In genomic region chr1:21972973-21973441, GRCh38 we compare ENCODE assay signal across 13 cellular contexts. TPM values are rescaled to one million over a fixed set of nuclear protein-coding genes. Genes with fewer than 3 reads are reported as not detected.
A peak's percentile ranks its signal among the peaks of the same experiment; 100 is the strongest.
DNase-seq lines count a peak whose midpoint lies in the region; ATAC-seq, FAIRE-seq and TF ChIP-seq lines count a peak whose summit lies in the region.
"Not testable (repeated sequence)": the region's sequence is repeated elsewhere in the genome, so short reads cannot be mapped to it uniquely, and the experiment has no call there.
"Had no signal": no experiment of that assay in that cellular context is flagged by ENCODE, and none has a peak within 500 bp of the region (broad histone marks: within the 10 kb centered on the region; RNA-seq: fewer than 3 reads in every experiment).

No MANE protein-coding gene starts in this region.

- not testable (repeated sequence) for H3K36me3 Mint-ChIP-seq in osteocyte (ENCODE audit: unreplicated experiment); type B pancreatic cell

- not testable (repeated sequence) for H3K79me2 ChIP-seq in HCT116 (ENCODE audit: insufficient read depth, low read length)

- not testable (repeated sequence) for H3K27me3 Mint-ChIP-seq in osteocyte (ENCODE audit: unreplicated experiment); type B pancreatic cell

- not testable (repeated sequence) for TF ChIP-seq POLR2A in A549 (IDR thresholded peaks at IDR 0.05; ENCODE audit: low read length); HCT116 (IDR thresholded peaks at IDR 0.05; ENCODE audit: borderline replicate concordance, extremely low read depth, insufficient read depth, insufficient read length)

- not testable (repeated sequence) for H2AFZ ChIP-seq in HCT116 (ENCODE audit: low read depth, low read length, poor library complexity, severe bottlenecking)

- not testable (repeated sequence) for H3K27me3 ChIP-seq in HCT116 (ENCODE audit: insufficient read depth, low read length); Panc1 (ENCODE audit: control insufficient read depth, insufficient read depth, low read length); liver (ENCODE audit: control insufficient read depth in 4 of 4, insufficient read depth in 4 of 4, low read length in 3 of 4)

- POLR2A ChIA-PET in A549 (lab: Yijun Ruan, JAX) (interaction anchor here (0.7 kb wide), 1 partner anchor 464 kb away, joined by 3 read pairs; the partner anchor contains the start of gene ALPL), Panc1 (lab: Charles Lee) (interaction anchor here (0.7 kb wide), 1 partner anchor 121 kb away, joined by 3 read pairs; no protein-coding TSS in a partner anchor)
- POLR2A ChIA-PET in HCT116 (lab: Charles Lee) = not testable (repeated sequence)

- H3K4me3 Mint-ChIP-seq in osteocyte (ENCODE audit: unreplicated experiment); type B pancreatic cell: not testable (repeated sequence)

- intact Hi-C loops in HCT116 (cut with micrococcal nuclease); Panc1 (cut with micrococcal nuclease; ENCODE audit: unreplicated experiment): not testable (repeated sequence)

- H3K4me3 ChIP-seq in A549; HCT116 (replicated peaks in 1 of 2; ENCODE audit: low read depth in 1 of 2, low read length in 2 of 2); Panc1 (ENCODE audit: low read depth in 2 of 2, low read length in 2 of 2); liver (ENCODE audit: low read depth in 1 of 3, low read length in 3 of 3): not testable (repeated sequence)

- peak in 1 of 2 experiments; percentile 60; a peak in 3 of 6 replicates for ATAC-seq in A549
- peak; percentile 58 for ATAC-seq in HCT116
- ATAC-seq in Panc1 = peak; percentile 76

- RAD21 ChIA-PET in HCT116 (lab: Charles Lee; ENCODE audit: low non-redundant PET in 1 of 2, low total read pairs in 2 of 2, uncharacterized antibody in 2 of 2, unreplicated experiment in 2 of 2) = not testable (repeated sequence)

- TF ChIP-seq RAD21 in A549 (conservative IDR thresholded peaks at IDR 0.05 in 1 of 2, IDR thresholded peaks at IDR 0.05 in 1 of 2); HCT116 (IDR thresholded peaks at IDR 0.05; ENCODE audit: low read depth); liver (IDR thresholded peaks at IDR 0.05): not testable (repeated sequence)

- H3K9me2 ChIP-seq in HCT116 (ENCODE audit: insufficient read depth) = not testable (repeated sequence)

- H3K9ac ChIP-seq in HCT116 (ENCODE audit: low read length); liver (ENCODE audit: low read depth in 1 of 2, low read length in 2 of 2): not testable (repeated sequence)

- H3K27ac ChIP-seq in A549 (peak overlapping the region; percentile 69 to 77), Panc1 (ENCODE audit: low read length) (peak overlapping the region; percentile 78), epithelial cell of prostate (peak overlapping the region; percentile 36), liver (ENCODE audit: low read depth in 1 of 2, low read length in 2 of 2) (peak overlapping the region in 1 of 2 donors; percentile 35)
- not testable (repeated sequence) for H3K27ac ChIP-seq in HCT116 (ENCODE audit: low read depth, low read length)

- not testable (repeated sequence) for H3K9me3 Mint-ChIP-seq in osteocyte (ENCODE audit: unreplicated experiment); type B pancreatic cell

- not testable (repeated sequence) for H3K9me3 ChIP-seq in A549; HCT116 (ENCODE audit: control insufficient read depth in 1 of 2, insufficient read depth in 1 of 2, low read depth in 1 of 2, low read length in 2 of 2); Panc1 (ENCODE audit: control insufficient read depth, insufficient read depth, low read depth, low read length); liver (ENCODE audit: control insufficient read depth in 4 of 4, low read length in 3 of 4)

- not testable (repeated sequence) for BruUV-seq in HCT116 (replicated peaks; lab: Mats Ljungman, UMichigan); Panc1 (replicated peaks; lab: Mats Ljungman, UMichigan)

- CTCF ChIA-PET in A549 (lab: Yijun Ruan, JAX) = interaction anchor here (0.6 kb wide), 2 partner anchors 56 to 592 kb away, joined by 3 to 4 read pairs; no protein-coding TSS in a partner anchor
- CTCF ChIA-PET in HCT116 (lab: Charles Lee) = not testable (repeated sequence)
- CTCF ChIA-PET in Panc1 (lab: Charles Lee) = interaction anchor here (0.6 kb wide), 1 partner anchor 116 kb away, joined by 6 read pairs; no protein-coding TSS in a partner anchor

- not testable (repeated sequence) for H4K20me1 ChIP-seq in HCT116 (ENCODE audit: insufficient read depth)

- 4% methylated on average over 2 of the region's 2 CpGs for WGBS in A549 (ENCODE audit: missing lambda C conversion rate)
- 17% methylated on average over 2 of the region's 2 CpGs for WGBS in liver

- TF ChIP-seq EP300 in A549 (IDR thresholded peaks at IDR 0.05) = not testable (repeated sequence)

- H3K4me2 ChIP-seq in A549 (peak overlapping the region; percentile 42; the same call in 2 of the 3 replicates), HCT116 (ENCODE audit: low read length) (peak overlapping the region; percentile 39; the same call in 1 of the 2 replicates)

- H3K4me1 Mint-ChIP-seq in osteocyte (ENCODE audit: unreplicated experiment) = not testable (repeated sequence)
- H3K4me1 Mint-ChIP-seq in type B pancreatic cell (ENCODE audit: unreplicated experiment) = peaks cover 12% of the 10 kb centered on the region

- H3K4me1 ChIP-seq in A549 = peaks cover 13% of the 10 kb centered on the region; the same call in 2 of the 3 replicates
- peaks cover 2 to 11% of the 10 kb centered on the region in 2 experiments; a peak in 1 of 4 replicates for H3K4me1 ChIP-seq in HCT116 (ENCODE audit: control insufficient read depth in 1 of 2, insufficient read depth in 2 of 2, low read length in 2 of 2)
- H3K4me1 ChIP-seq in Panc1 (ENCODE audit: control insufficient read depth, insufficient read depth, low read length); liver (ENCODE audit: control insufficient read depth in 4 of 4, insufficient read depth in 4 of 4, low read length in 3 of 4): not testable (repeated sequence)

- not testable (repeated sequence) for DNase-seq in A549 (ENCODE audit: low read depth in 1 of 2, low spot score in 1 of 2); HCT116 (ENCODE audit: low read depth, low spot score); Panc1 (ENCODE audit: low read depth, low spot score); epithelial cell of prostate (ENCODE audit: low read depth, low spot score); osteocyte (ENCODE audit: extremely low spot score, unreplicated experiment); type B pancreatic cell (ENCODE audit: extremely low spot score, unreplicated experiment)

- H3K27ac Mint-ChIP-seq in osteocyte (ENCODE audit: unreplicated experiment) = peak overlapping the region; percentile 23
- H3K27ac Mint-ChIP-seq in type B pancreatic cell = peak overlapping the region; percentile 64

- in situ Hi-C loops in Panc1 (cut with HindIII; ENCODE audit: low pct_unique_long_range_greater_than_20kb, low sequenced_read_pairs) = not testable (repeated sequence)

- not testable (repeated sequence) for H3K36me3 ChIP-seq in HCT116 (ENCODE audit: control insufficient read depth in 1 of 2, insufficient read depth in 2 of 2, low read length in 2 of 2); Panc1 (ENCODE audit: control insufficient read depth, insufficient read depth, low read length); liver (ENCODE audit: control insufficient read depth in 4 of 4, insufficient read depth in 3 of 4, low read depth in 1 of 4, low read length in 3 of 4)

- FAIRE-seq in A549 (lab: Jason Lieb, UNC) = not testable (repeated sequence)
- FAIRE-seq in colon (lab: Jason Lieb, UNC) = peak; percentile 31

- not testable (repeated sequence) for TF ChIP-seq CTCF in A549 (IDR thresholded peaks at IDR 0.05); HCT116 (IDR thresholded peaks at IDR 0.05 in 2 of 3, conservative IDR thresholded peaks at IDR 0.05 in 1 of 3; ENCODE audit: borderline replicate concordance in 1 of 3, insufficient read depth in 1 of 3, low read depth in 2 of 3, low read length in 2 of 3); Panc1 (IDR thresholded peaks at IDR 0.05); liver (IDR thresholded peaks at IDR 0.05; ENCODE audit: low read depth, low read length, missing input control); osteocyte (IDR thresholded peaks at IDR 0.05); type B pancreatic cell (conservative IDR thresholded peaks at IDR 0.05)

RNA-seq across cellular contexts. Expression of gene CELA3B, which starts 3.8 kb away (rescaled TPM):
- polyA plus RNA-seq in A549 (2011; rRNA removed) = not detected in 2 replicates
- not detected in 2 replicates for polyA plus RNA-seq in A549 (2012; cell fraction: cytosol; rRNA removed)
- polyA plus RNA-seq in A549 (2012; cell fraction: nucleus; rRNA removed) = not detected in 2 replicates
- polyA plus RNA-seq in A549 (2017; fragmentation: RNase III; extraction: RNeasy Plus Mini Kit Qiagen cat#74134 plus additional on column Dnase treatment) = not detected in 3 replicates
- not detected in 2 replicates for polyA minus RNA-seq in A549 (2011; rRNA and poly(A)+ RNA removed)
- 5.3 TPM for total RNA-seq in HCT116 (2021; ENCODE audit: unreplicated experiment)
- not detected in 2 replicates for polyA plus RNA-seq in HCT116 (2012)
- 3.4 TPM for total RNA-seq in Panc1 (2021; ENCODE audit: unreplicated experiment)
- not detected for polyA plus RNA-seq in Panc1 (2012; ENCODE audit: insufficient read length)
- not detected for total RNA-seq in liver
- polyA plus RNA-seq in liver = not detected
- total RNA-seq in osteocyte = not detected in 2 replicates
- not detected in 2 replicates for total RNA-seq in type B pancreatic cell (ENCODE audit: low replicate concordance)
- total RNA-seq: CD4-positive, CD25-positive, alpha-beta regulatory T cell; H7; HT1080; Right ventricle myocardium superior; SJSA1 had no signal
- polyA plus RNA-seq: CD4-positive, CD25-positive, alpha-beta regulatory T cell had no signal

RNA-seq across cellular contexts. Expression of gene CELA3A, which starts 28.4 kb away (rescaled TPM):
- not detected in 2 replicates for polyA plus RNA-seq in A549 (2011; rRNA removed)
- polyA plus RNA-seq in A549 (2012; cell fraction: cytosol; rRNA removed) = 0.04 TPM in 1 of 2 replicates, not detected in the other
- not detected in 2 replicates for polyA plus RNA-seq in A549 (2012; cell fraction: nucleus; rRNA removed)
- polyA plus RNA-seq in A549 (2017; fragmentation: RNase III; extraction: RNeasy Plus Mini Kit Qiagen cat#74134 plus additional on column Dnase treatment) = not detected in 3 replicates
- not detected in 2 replicates for polyA minus RNA-seq in A549 (2011; rRNA and poly(A)+ RNA removed)
- total RNA-seq in HCT116 (2021; ENCODE audit: unreplicated experiment) = 9.0 TPM
- not detected in 2 replicates for polyA plus RNA-seq in HCT116 (2012)
- total RNA-seq in Panc1 (2021; ENCODE audit: unreplicated experiment) = 5.9 TPM
- not detected for polyA plus RNA-seq in Panc1 (2012; ENCODE audit: insufficient read length)
- total RNA-seq in liver = under 1 TPM in 1 of 2 donors, not detected in 1; 0.23 TPM
- polyA plus RNA-seq in liver = under 1 TPM in 1 of 2 donors, not detected in 1; 0.06 TPM
- not detected in 2 replicates for total RNA-seq in osteocyte
- total RNA-seq in type B pancreatic cell (ENCODE audit: low replicate concordance) = 0.40 TPM in 1 of 2 replicates, not detected in the other
- total RNA-seq: CD4-positive, CD25-positive, alpha-beta regulatory T cell; H7; HT1080; Right ventricle myocardium superior; SJSA1 had no signal
- polyA plus RNA-seq: CD4-positive, CD25-positive, alpha-beta regulatory T cell had no signal

RNA-seq across cellular contexts. Expression of gene HSPG2, which starts 35.9 kb away (rescaled TPM):
- 7.0 and 8.3 TPM in 2 replicates for polyA plus RNA-seq in A549 (2011; rRNA removed)
- 26.3 and 36.6 TPM in 2 replicates for polyA plus RNA-seq in A549 (2012; cell fraction: cytosol; rRNA removed)
- 187 and 265 TPM in 2 replicates for polyA plus RNA-seq in A549 (2012; cell fraction: nucleus; rRNA removed)
- 42.7 to 51.6 TPM (median 43.5 TPM) in 3 replicates for polyA plus RNA-seq in A549 (2017; fragmentation: RNase III; extraction: RNeasy Plus Mini Kit Qiagen cat#74134 plus additional on column Dnase treatment)
- polyA minus RNA-seq in A549 (2011; rRNA and poly(A)+ RNA removed) = 16.1 and 26.1 TPM in 2 replicates
- total RNA-seq in HCT116 (2021; ENCODE audit: unreplicated experiment) = 55.7 TPM
- 33.5 and 52.2 TPM in 2 replicates for polyA plus RNA-seq in HCT116 (2012)
- total RNA-seq in Panc1 (2021; ENCODE audit: unreplicated experiment) = 171 TPM
- 324 TPM for polyA plus RNA-seq in Panc1 (2012; ENCODE audit: insufficient read length)
- 10 to 100 TPM; 26.8 to 43.9 TPM for total RNA-seq in liver
- 10 to 100 TPM in 1 of 2 donors, 1 to 10 TPM in 1; 5.6 to 21.0 TPM for polyA plus RNA-seq in liver
- total RNA-seq in osteocyte = 197 and 230 TPM in 2 replicates
- 124 and 130 TPM in 2 replicates for total RNA-seq in type B pancreatic cell (ENCODE audit: low replicate concordance)
